In genomic region chr5:143751342-143751741, GRCh38 we compare ENCODE assay signal across 8 cellular contexts.
"Had no signal": no experiment of that assay in that cellular context is flagged by ENCODE, and none has a peak within 500 bp of the region (broad histone marks: within the 10 kb centered on the region; RNA-seq: fewer than 3 reads in every experiment).

No MANE protein-coding gene starts in this region.

- H3K4me1 ChIP-seq: HAP-1 had no signal

- H3K27ac ChIP-seq: HL-60 had no signal

- H3K36me3 ChIP-seq: HAP-1 had no signal

- H3K9me3 Mint-ChIP-seq: HFFc6 had no signal

- H3K9me3 ChIP-seq: HAP-1 had no signal

- H3K27ac Mint-ChIP-seq: HFFc6 had no signal

- H3K4me3 Mint-ChIP-seq: HFFc6 had no signal

- ATAC-seq: HCT116, HepG2, K562 had no signal

- H3K4me3 ChIP-seq: HAP-1, K562 had no signal

- DNase-seq: GOT3, HFFc6, KG1 had no signal
